Comparison of ENCODE assay signal across 12 cellular contexts in the genomic region with DNA sequence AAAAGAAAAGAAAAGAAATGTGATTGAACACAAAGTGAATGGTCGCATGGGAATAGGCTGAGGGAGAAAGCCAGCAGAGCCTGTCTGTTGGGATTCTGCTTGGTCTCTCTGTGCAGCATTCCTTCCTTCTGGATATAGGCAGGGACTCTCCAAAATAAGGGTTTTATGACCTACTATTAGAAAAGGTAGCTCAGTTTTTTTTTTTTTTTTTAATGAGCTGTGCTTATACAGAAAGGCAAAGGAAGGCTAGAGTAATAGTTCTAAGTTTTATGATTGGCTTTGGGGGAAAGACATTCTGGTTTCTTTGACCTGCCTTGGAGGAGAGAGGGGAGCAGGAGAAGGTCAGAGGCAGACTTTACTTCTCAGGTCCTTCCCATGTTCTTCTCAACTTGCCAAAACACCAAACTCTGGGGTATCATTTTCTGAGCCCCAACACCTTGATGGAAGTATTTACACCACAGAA. TPM values are rescaled to one million over a fixed set of nuclear protein-coding genes. Genes with fewer than 3 reads are reported as not detected.
DNase-seq lines count a peak whose midpoint lies in the region; TF ChIP-seq lines count a peak whose summit lies in the region.
"Had no signal": no experiment of that assay in that cellular context is flagged by ENCODE, and none has a peak within 500 bp of the region (broad histone marks: within the 10 kb centered on the region; RNA-seq: fewer than 3 reads in every experiment).

No MANE protein-coding gene starts in this region.

- H3F3A ChIP-seq in GM23248 (ENCODE audit: insufficient read depth) = peaks cover 23% of the 10 kb centered on the region
- H3F3A ChIP-seq in Loucy (ENCODE audit: low read depth) = no peaks in the 10 kb centered on the region

- H3K9ac ChIP-seq in GM23248 (no peak overlapping the region), Loucy (ENCODE audit: low read depth, low read length, poor library complexity, severe bottlenecking) (no peak overlapping the region)

- no peak for DNase-seq in GM23248
- no peak for DNase-seq in endothelial cell (ENCODE audit: low spot score)
- no peak for DNase-seq in SHP77 (lab: John Stamatoyannopoulos, UW)
- no peak for DNase-seq in activated CD8-positive, alpha-beta memory T cell treated with anti-CD3 and anti-CD28 coated beads, Interleukin-2, amount 50 U/mL, for 48 hours
- DNase-seq in NCI-H1930 (lab: John Stamatoyannopoulos, UW) = no peak
- DNase-seq: activated CD4-positive, alpha-beta memory T cell treated with anti-CD3 and anti-CD28 coated beads, Interleukin-2, amount 10 ng/mL, durations not matched to agents 7 days and 5 days; aorta; esophagus squamous epithelium had no signal

- H3K4me2 ChIP-seq in GM23248 (ENCODE audit: unreplicated experiment) = no peak overlapping the region
- no peak overlapping the region for H3K4me2 ChIP-seq in Loucy (ENCODE audit: low read depth, low read length, poor library complexity, severe bottlenecking)

- no peaks in the 10 kb centered on the region for H3K36me3 Mint-ChIP-seq in endothelial cell (ENCODE audit: low read depth, unreplicated experiment)

- in situ Hi-C loops in GM23248 (cut with MboI) = no loop called here

- no peak overlapping the region for H3K27ac ChIP-seq in GM23248
- H3K27ac ChIP-seq in neutrophil = peak overlapping the region; percentile 46
- H3K27ac ChIP-seq: SK-N-MC had no signal

- H3K4me1 ChIP-seq in GM23248 (ENCODE audit: insufficient read depth) (peaks cover 44% of the 10 kb centered on the region), Loucy (ENCODE audit: insufficient read depth, low read length, poor library complexity, severe bottlenecking) (peaks cover 11% of the 10 kb centered on the region), neutrophil (ENCODE audit: control insufficient read depth in 1 of 2, insufficient read depth in 1 of 2, low read depth in 1 of 2, low read length in 1 of 2) (peaks cover 46 to 53% of the 10 kb centered on the region in 2 experiments)

- H2AFZ ChIP-seq in GM23248 = peak overlapping the region; percentile 71; the same call in 1 of the 2 replicates
- peak overlapping the region; percentile 76; the same call in 1 of the 2 replicates for H2AFZ ChIP-seq in Loucy (ENCODE audit: low read length)

- 100% methylated on average over 1 of the region's 1 CpG for WGBS in GM23248 (ENCODE audit: low coverage in 1 of 2, low lambda C conversion rate in 2 of 2, missing lambda C conversion rate in 2 of 2), 2 experiments

- TF ChIP-seq CTCF in Loucy (conservative IDR thresholded peaks at IDR 0.05; ENCODE audit: low read length) (no peak), endothelial cell (IDR thresholded peaks at IDR 0.05; ENCODE audit: unreplicated experiment) (no peak), neutrophil (IDR thresholded peaks at IDR 0.05) (no peak)

- peaks cover 25% of the 10 kb centered on the region for H3K4me1 Mint-ChIP-seq in endothelial cell (ENCODE audit: unreplicated experiment)

- H3K27me3 Mint-ChIP-seq in endothelial cell (ENCODE audit: unreplicated experiment) = peaks cover 10% of the 10 kb centered on the region

- H3K36me3 ChIP-seq in GM23248 (ENCODE audit: low read depth) = no peaks in the 10 kb centered on the region
- no peaks in the 10 kb centered on the region for H3K36me3 ChIP-seq in Loucy (ENCODE audit: insufficient read depth, low read length)
- no peaks in the 10 kb centered on the region for H3K36me3 ChIP-seq in neutrophil
- H3K36me3 ChIP-seq: esophagus squamous epithelium, vagina had no signal

- H3K9me3 ChIP-seq in GM23248 (ENCODE audit: low read depth) = no peaks in the 10 kb centered on the region
- H3K9me3 ChIP-seq in Loucy (ENCODE audit: insufficient read depth, low read depth, low read length) = no peaks in the 10 kb centered on the region
- H3K9me3 ChIP-seq in neutrophil = no peaks in the 10 kb centered on the region
- H3K9me3 ChIP-seq: esophagus squamous epithelium, vagina had no signal

- H4K20me1 ChIP-seq in GM23248 (ENCODE audit: insufficient read depth) = no peaks in the 10 kb centered on the region
- no peaks in the 10 kb centered on the region for H4K20me1 ChIP-seq in Loucy (ENCODE audit: insufficient read depth, low read length, poor library complexity, severe bottlenecking)

- H3K79me2 ChIP-seq in GM23248 (ENCODE audit: insufficient read depth) (no peaks in the 10 kb centered on the region), Loucy (ENCODE audit: insufficient read depth, low read length) (no peaks in the 10 kb centered on the region)

- H3K9me3 Mint-ChIP-seq in endothelial cell (ENCODE audit: unreplicated experiment) = no peaks in the 10 kb centered on the region

- H3K27me3 ChIP-seq in GM23248 (replicated peaks; ENCODE audit: insufficient read depth) (no peaks in the 10 kb centered on the region), Loucy (ENCODE audit: insufficient read depth, low read length, poor library complexity, severe bottlenecking) (no peaks in the 10 kb centered on the region), neutrophil (peaks cover 15% of the 10 kb centered on the region)
- H3K27me3 ChIP-seq: esophagus squamous epithelium, vagina had no signal

- no peak overlapping the region for H3K4me3 ChIP-seq in GM23248
- no peak overlapping the region for H3K4me3 ChIP-seq in Loucy (ENCODE audit: low read length, poor library complexity, severe bottlenecking)
- H3K4me3 ChIP-seq in neutrophil (ENCODE audit: low read depth in 1 of 2, low read length in 1 of 2) = no peak overlapping the region
- H3K4me3 ChIP-seq: esophagus squamous epithelium, SK-N-MC, vagina had no signal

- no peaks in the 10 kb centered on the region for H3K9me2 ChIP-seq in GM23248 (ENCODE audit: insufficient read depth)
- no peaks in the 10 kb centered on the region for H3K9me2 ChIP-seq in Loucy (replicated peaks; ENCODE audit: low read depth, low read length)

- H3K4me3 Mint-ChIP-seq in endothelial cell (ENCODE audit: unreplicated experiment) = no peak overlapping the region
- H3K4me3 Mint-ChIP-seq: activated CD4-positive, alpha-beta memory T cell treated with anti-CD3 and anti-CD28 coated beads, Interleukin-2, amount 10 ng/mL, durations not matched to agents 7 days and 5 days had no signal

- H3K27ac Mint-ChIP-seq in endothelial cell (ENCODE audit: unreplicated experiment) = peak overlapping the region; percentile 42
- H3K27ac Mint-ChIP-seq: activated CD4-positive, alpha-beta memory T cell treated with anti-CD3 and anti-CD28 coated beads, Interleukin-2, amount 10 ng/mL, durations not matched to agents 7 days and 5 days had no signal

RNA-seq across cellular contexts. Expression of gene IER3, which starts 18.8 kb away (rescaled TPM):
- 148 and 156 TPM in 2 replicates for total RNA-seq in GM23248 (2014; rRNA removed; shearing (Covaris generic))
- polyA plus RNA-seq in GM23248 (2016; fragmentation: Nextera tagmentation; extraction: Ambion mirVana) = 76.4 and 82.1 TPM in 2 replicates
- total RNA-seq in endothelial cell (ENCODE audit: unreplicated experiment) = 4.8 TPM

RNA-seq across cellular contexts. Expression of gene FLOT1, which starts 20.7 kb away (rescaled TPM):
- 156 and 165 TPM in 2 replicates for total RNA-seq in GM23248 (2014; rRNA removed; shearing (Covaris generic))
- 162 and 171 TPM in 2 replicates for polyA plus RNA-seq in GM23248 (2016; fragmentation: Nextera tagmentation; extraction: Ambion mirVana)
- 136 TPM for total RNA-seq in endothelial cell (ENCODE audit: unreplicated experiment)

RNA-seq across cellular contexts. Expression of gene TUBB, which starts 43.0 kb away (rescaled TPM):
- total RNA-seq in GM23248 (2014; rRNA removed; shearing (Covaris generic)) = 525 and 565 TPM in 2 replicates
- 491 and 520 TPM in 2 replicates for polyA plus RNA-seq in GM23248 (2016; fragmentation: Nextera tagmentation; extraction: Ambion mirVana)
- total RNA-seq in endothelial cell (ENCODE audit: unreplicated experiment) = 1,094 TPM

RNA-seq across cellular contexts. Expression of gene MDC1, which starts 46.1 kb away (rescaled TPM):
- 4.9 and 6.6 TPM in 2 replicates for total RNA-seq in GM23248 (2014; rRNA removed; shearing (Covaris generic))
- polyA plus RNA-seq in GM23248 (2016; fragmentation: Nextera tagmentation; extraction: Ambion mirVana) = 6.7 and 7.1 TPM in 2 replicates
- 51.7 TPM for total RNA-seq in endothelial cell (ENCODE audit: unreplicated experiment)

Comparison
In these comparisons a context has a peak if more than half of its experiments do, and no peak if none do; other contexts are left out.
1. RNA of gene IER3, which starts 18.8 kb away (total RNA-seq): 148 to 156 TPM in GM23248; 4.8 TPM in endothelial cell (single experiment); every median in the first group is over 10 times any median in the second.